In genomic region chr5:179261301-179262125, GRCh38 we compare ENCODE assay signal across 9 cellular contexts.
DNase-seq lines count a peak whose midpoint lies in the region; ATAC-seq, FAIRE-seq and TF ChIP-seq lines count a peak whose summit lies in the region.
"Had no signal": no experiment of that assay in that cellular context is flagged by ENCODE, and none has a peak within 500 bp of the region (broad histone marks: within the 10 kb centered on the region; RNA-seq: fewer than 3 reads in every experiment).

No MANE protein-coding gene starts in this region.

- H3K9me2 ChIP-seq in GM23338 (ENCODE audit: insufficient read depth): no peaks in the 10 kb centered on the region

- no peaks in the 10 kb centered on the region for H3K4me1 ChIP-seq in GM23338 (ENCODE audit: insufficient read depth)
- peaks cover 49% of the 10 kb centered on the region for H3K4me1 ChIP-seq in HepG2 (ENCODE audit: insufficient read depth, low read length)

- TF ChIP-seq RAD21 in HepG2 (CRISPR knock-in tag; IDR thresholded peaks at IDR 0.05): peak; percentile 93

- H3K4me3 Mint-ChIP-seq in GM23338: no peak overlapping the region
- H3K4me3 Mint-ChIP-seq: naive thymus-derived CD4-positive, alpha-beta T cell had no signal

- H3K27me3 ChIP-seq in GM23338 (ENCODE audit: insufficient read depth) (no peaks in the 10 kb centered on the region), HepG2 (ENCODE audit: control insufficient read depth in 1 of 2, insufficient read depth in 2 of 2, low read length in 2 of 2) (no peaks in the 10 kb centered on the region; a peak in 1 of 5 replicates)

- H3K27ac Mint-ChIP-seq in GM23338: no peak overlapping the region
- H3K27ac Mint-ChIP-seq: naive thymus-derived CD4-positive, alpha-beta T cell had no signal

- H4K20me1 ChIP-seq in GM23338 (replicated peaks; ENCODE audit: insufficient read depth) (no peaks in the 10 kb centered on the region), HepG2 (ENCODE audit: insufficient read depth, low read length) (no peaks in the 10 kb centered on the region)

- H3K27ac ChIP-seq in GM23338 (ENCODE audit: low read depth) (no peak overlapping the region), HepG2 (ENCODE audit: extremely low read length, insufficient read depth, low read length) (no peak overlapping the region)

- TF ChIP-seq CTCF in GM23338 (conservative IDR thresholded peaks at IDR 0.05; ENCODE audit: low read depth in 2 of 2) (peak; percentile 72 to 78), astrocyte of the spinal cord (IDR thresholded peaks at IDR 0.05; ENCODE audit: low read depth, low read length) (peak; percentile 32), HepG2 (CRISPR knock-in tag; IDR thresholded peaks at IDR 0.05) (peak; percentile 86)

- 19% methylated on average over 8 of the region's 21 CpGs for whole genome bisulfite sequencing in HepG2 (ENCODE audit: low lambda C conversion rate)

- H3K9me3 Mint-ChIP-seq in GM23338: no peaks in the 10 kb centered on the region
- H3K9me3 Mint-ChIP-seq: naive thymus-derived CD4-positive, alpha-beta T cell had no signal

- CTCF ChIA-PET in HepG2 (lab: Yijun Ruan, JAX; ENCODE audit: low intra/inter-chr PET ratio, low total read pairs): interaction anchor here (1.9 kb wide), 1 partner anchor 94 kb away, joined by 28 read pairs; no protein-coding TSS in a partner anchor

- H3F3A ChIP-seq in GM23338 (replicated peaks; ENCODE audit: low read depth): no peaks in the 10 kb centered on the region

- no peaks in the 10 kb centered on the region for H3K79me2 ChIP-seq in GM23338 (replicated peaks; ENCODE audit: insufficient read depth)
- H3K79me2 ChIP-seq in HepG2 (ENCODE audit: insufficient read depth, low read length): no peaks in the 10 kb centered on the region

- intact Hi-C loops in HepG2 (cut with micrococcal nuclease; ENCODE audit: unreplicated experiment): loop anchor here (10.0 kb wide), 1 partner anchor 97 kb away; no protein-coding TSS in a partner anchor

- BruUV-seq in HepG2 (replicated peaks; lab: Mats Ljungman, UMichigan): no TSS peak

- POLR2A ChIA-PET in HepG2 (lab: Yijun Ruan, JAX): no interaction called here

- no peaks in the 10 kb centered on the region; the same call in 2 of the 3 replicates for H3K36me3 Mint-ChIP-seq in GM23338 (ENCODE audit: low read depth)
- H3K36me3 Mint-ChIP-seq: naive thymus-derived CD4-positive, alpha-beta T cell had no signal

- no peaks in the 10 kb centered on the region for H3K9me3 ChIP-seq in HepG2 (ENCODE audit: low read length)

- TF ChIP-seq EP300 in HepG2 (IDR thresholded peaks at IDR 0.05; ENCODE audit: low read depth in 2 of 2, low read length in 2 of 2) (no peak), HepG2 (CRISPR knock-in tag; IDR thresholded peaks at IDR 0.05; ENCODE audit: borderline replicate concordance) (no peak)

- no peak for TF ChIP-seq POLR2A in HepG2 (IDR thresholded peaks at IDR 0.05; ENCODE audit: insufficient read depth in 1 of 2, low read depth in 2 of 2, low read length in 2 of 2)

- H3K4me1 Mint-ChIP-seq in GM23338: peaks cover 14% of the 10 kb centered on the region
- H3K4me1 Mint-ChIP-seq: naive thymus-derived CD4-positive, alpha-beta T cell had no signal

- in situ Hi-C loops in astrocyte of the spinal cord (cut with HindIII; ENCODE audit: low sequenced_read_pairs): no loop called here
- in situ Hi-C loops in HepG2 (cut with HindIII; ENCODE audit: extremely low pct_ligation_motif_present, low pct_unique_long_range_greater_than_20kb): loop anchor here (5.0 kb wide), 1 partner anchor 94 kb away; no protein-coding TSS in a partner anchor

- H3K36me3 ChIP-seq in GM23338 (ENCODE audit: insufficient read depth) (no peaks in the 10 kb centered on the region), HepG2 (replicated peaks in 1 of 2; ENCODE audit: control insufficient read depth in 1 of 2, insufficient read depth in 2 of 2, low read length in 2 of 2) (no peaks in the 10 kb centered on the region)

- peaks cover 8% of the 10 kb centered on the region for H3K27me3 Mint-ChIP-seq in GM23338 (ENCODE audit: insufficient read depth, low read depth, poor library complexity)

- H3K9ac ChIP-seq in HepG2 (ENCODE audit: insufficient read depth, low read depth, low read length): no peak overlapping the region

- DNase-seq in A172 (ENCODE audit: low spot score) (peak; percentile 20), GM23338 (ENCODE audit: low spot score) (peak; percentile 92), astrocyte of the spinal cord (ENCODE audit: low read depth, low spot score) (no peak), HepG2 (ENCODE audit: low spot score) (peak; percentile 75), NCI-H2029 (lab: John Stamatoyannopoulos, UW) (no peak), frontal cortex (ENCODE audit: low spot score in 2 of 2) (no peak)
- DNase-seq in stimulated activated naive CD4-positive, alpha-beta T cell (lab: John Stamatoyannopoulos, UW): no peak

- FAIRE-seq in HepG2 (lab: Jason Lieb, UNC): peak; percentile 42
- no peak for FAIRE-seq in frontal cortex (lab: Jason Lieb, UNC)

- H3K4me2 ChIP-seq in GM23338: no peak overlapping the region
- H3K4me2 ChIP-seq in HepG2 (ENCODE audit: low read depth, low read length): no peak overlapping the region

- H2AFZ ChIP-seq in GM23338: no peak overlapping the region
- H2AFZ ChIP-seq in HepG2 (ENCODE audit: low read length): no peak overlapping the region

- ATAC-seq in GM23338: peak; percentile 86
- peak; percentile 72 for ATAC-seq in HepG2
- ATAC-seq in GM18907 (IDR thresholded peaks at IDR 0.05; ENCODE audit: unreplicated experiment): no peak
- ATAC-seq: naive thymus-derived CD4-positive, alpha-beta T cell had no signal

- H3K4me3 ChIP-seq in GM23338: no peak overlapping the region
- no peak overlapping the region for H3K4me3 ChIP-seq in astrocyte of the spinal cord (ENCODE audit: low read depth, low read length)
- H3K4me3 ChIP-seq in HepG2 (replicated peaks in 1 of 3; ENCODE audit: insufficient read depth in 1 of 3, low read depth in 2 of 3, low read length in 3 of 3): no peak overlapping the region

TF ChIP-seq in GM23338, 12 proteins besides CTCF, POLR2A, EP300 and RAD21 (continues in another document):
- TF ChIP-seq REST (IDR thresholded peaks at IDR 0.05; ENCODE audit: unreplicated experiment) (no peak), JUNB (IDR thresholded peaks at IDR 0.05; ENCODE audit: unreplicated experiment) (no peak)

TF ChIP-seq in HepG2, 621 proteins besides CTCF, POLR2A, EP300 and RAD21 (continues in another document):
- TF ChIP-seq ZNF503 (CRISPR knock-in tag; IDR thresholded peaks at IDR 0.05) (no peak), NFYB (CRISPR knock-in tag; IDR thresholded peaks at IDR 0.05) (no peak), TBL1XR1 (IDR thresholded peaks at IDR 0.05; ENCODE audit: borderline replicate concordance, low read length, partially characterized antibody) (no peak), THRA (CRISPR knock-in tag; IDR thresholded peaks at IDR 0.05; ENCODE audit: borderline replicate concordance) (0 out of 2 replicates have a peak, but pooled peaks have one; percentile 33), FOXO1 (CRISPR knock-in tag; IDR thresholded peaks at IDR 0.05) (0 out of 2 replicates have a peak, but pooled peaks have one; percentile 28), SPEN (CRISPR knock-in tag; IDR thresholded peaks at IDR 0.05; ENCODE audit: low read depth) (no peak), ETS1 (CRISPR knock-in tag; IDR thresholded peaks at IDR 0.05) (no peak), SALL1 (CRISPR knock-in tag; IDR thresholded peaks at IDR 0.05) (peak; percentile 47; the same call in 1 of the 2 replicates), ZNF207 (IDR thresholded peaks at IDR 0.05; ENCODE audit: borderline replicate concordance) (no peak), ZFX (CRISPR knock-in tag; IDR thresholded peaks at IDR 0.05; ENCODE audit: low read depth) (no peak), SMARCE1 (IDR thresholded peaks at IDR 0.05; ENCODE audit: borderline replicate concordance) (no peak), ZNF180 (CRISPR knock-in tag; IDR thresholded peaks at IDR 0.05; ENCODE audit: borderline replicate concordance, low read depth) (no peak), ZNF337 (CRISPR knock-in tag; IDR thresholded peaks at IDR 0.05; ENCODE audit: borderline replicate concordance, low read depth) (no peak), MEIS2 (CRISPR knock-in tag; IDR thresholded peaks at IDR 0.05) (0 out of 2 replicates have a peak, but pooled peaks have one; percentile 31), PITX1 (CRISPR knock-in tag; IDR thresholded peaks at IDR 0.05) (no peak), CCDC6 (CRISPR knock-in tag; IDR thresholded peaks at IDR 0.05) (no peak)

Comparison
In these comparisons a context has a peak if more than half of its experiments do, and no peak if none do; other contexts are left out.
1. DNase-seq: peak in A172 (single experiment), GM23338 (single experiment) and HepG2 (single experiment); none in astrocyte of the spinal cord (single experiment), NCI-H2029 (single experiment), frontal cortex (0 of 2) and stimulated activated naive CD4-positive, alpha-beta T cell (0 of 6).
2. CTCF ChIP-seq: peak in every context shown above with its lines; median percentile 86 in HepG2; 75 in GM23338; 32 in astrocyte of the spinal cord.